ENCODE assay signal across 21 cellular contexts in the genomic region with DNA sequence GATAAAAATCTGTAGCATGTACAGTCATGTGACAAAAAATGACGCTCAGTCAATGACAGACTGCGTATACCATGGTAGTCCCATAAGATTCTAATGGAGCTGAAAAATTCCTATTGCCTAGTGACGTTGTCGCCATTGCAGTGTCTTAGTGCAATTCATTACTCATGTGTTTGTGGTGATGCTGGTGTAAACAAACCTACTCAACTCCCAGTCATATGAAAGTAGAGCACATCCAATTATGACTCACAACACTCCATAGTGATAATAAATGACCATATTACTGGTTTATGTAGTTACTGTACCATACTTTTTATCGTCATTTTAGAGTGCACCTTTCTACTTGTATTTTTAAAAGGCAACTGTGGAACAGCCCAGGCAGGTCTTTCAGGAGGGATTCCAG.
A peak's percentile ranks its signal among the peaks of the same experiment; 100 is the strongest.
DNase-seq lines count a peak whose midpoint lies in the region; ATAC-seq and TF ChIP-seq lines count a peak whose summit lies in the region.
"Had no signal": no experiment of that assay in that cellular context is flagged by ENCODE, and none has a peak within 500 bp of the region (broad histone marks: within the 10 kb centered on the region; RNA-seq: fewer than 3 reads in every experiment).

No MANE protein-coding gene starts in this region.

- no peaks in the 10 kb centered on the region for H3K4me1 ChIP-seq in RWPE2 (ENCODE audit: insufficient read depth, poor library complexity, severe bottlenecking)

- no peaks in the 10 kb centered on the region for H3K9me3 ChIP-seq in RWPE2 (ENCODE audit: severe bottlenecking)
- H3K9me3 ChIP-seq: Caco-2 had no signal

- no peak for TF ChIP-seq CTCF in RWPE2 (IDR thresholded peaks at IDR 0.05; ENCODE audit: poor library complexity, severe bottlenecking)
- TF ChIP-seq CTCF in foreskin fibroblast (IDR thresholded peaks at IDR 0.05; ENCODE audit: low read depth, low read length): no peak

- no peaks in the 10 kb centered on the region for H3K27me3 ChIP-seq in RWPE2 (ENCODE audit: insufficient read depth, poor library complexity, severe bottlenecking)

- no peaks in the 10 kb centered on the region for H3K36me3 ChIP-seq in RWPE2 (ENCODE audit: low read depth)

- H3K4me3 ChIP-seq in RWPE2 (ENCODE audit: severe bottlenecking) (no peak overlapping the region), foreskin fibroblast (ENCODE audit: low read depth in 1 of 2, low read length in 2 of 2) (no peak overlapping the region)

- ATAC-seq in HG02798 (IDR thresholded peaks at IDR 0.05; ENCODE audit: poor library complexity, unreplicated experiment): peak; percentile 54
- ATAC-seq in RWPE2 (ENCODE audit: low read depth): peak; percentile 64
- no peak for ATAC-seq in GM18511 (IDR thresholded peaks at IDR 0.05; ENCODE audit: unreplicated experiment)
- ATAC-seq: activated CD4-positive, alpha-beta T cell treated with anti-CD3 and anti-CD28 coated beads for 36 hours; right cardiac atrium; T-helper 17 cell had no signal

- peak; percentile 79 for DNase-seq in EH (ENCODE audit: low read depth)
- no peak for DNase-seq in RWPE2 (ENCODE audit: low spot score)
- DNase-seq in foreskin fibroblast: peak; percentile 41 to 65
- no peak for DNase-seq in DMS153 treated with DMSO at 0.1 percent for 48 hours (lab: John Stamatoyannopoulos, UW; ENCODE audit: unreplicated experiment)
- DNase-seq in NCI-H146 (lab: John Stamatoyannopoulos, UW): no peak
- DNase-seq in middle frontal gyrus (ENCODE audit: extremely low spot score, low spot score): no peak
- DNase-seq: activated CD4-positive, alpha-beta T cell treated with anti-CD3 and anti-CD28 coated beads for 36 hours; activated naive CD8-positive, alpha-beta T cell treated with anti-CD3 and anti-CD28 coated beads for 36 hours; activated T-cell treated with anti-CD3 and anti-CD28 coated beads, Interleukin-2, amount 50 U/mL, for 1 hour; Caco-2; central memory CD4-positive, alpha-beta T cell; mesendoderm; MV-4-11; NCI-H2107; NCI-H774; right cardiac atrium; RPMI8226; stimulated activated CD4-positive, alpha-beta T cell treated with anti-CD3 and anti-CD28 coated beads, Interleukin-2, amount 100 ng/mL, for 24 hours; T-helper 17 cell had no signal

- H3K27ac ChIP-seq in RWPE2 (ENCODE audit: poor library complexity, severe bottlenecking): no peak overlapping the region

Comparison
In these comparisons a context has a peak if more than half of its experiments do, and no peak if none do; other contexts are left out.
1. DNase-seq: peak in EH (single experiment) and foreskin fibroblast (2 of 2); none in RWPE2 (single experiment), DMS153 treated with DMSO at 0.1 percent for 48 hours (single experiment), NCI-H146 (single experiment) and middle frontal gyrus (single experiment).